In genomic region chr3:55795296-55795695, GRCh38 we compare ENCODE assay signal across 28 cellular contexts.
"Had no signal": no experiment of that assay in that cellular context is flagged by ENCODE, and none has a peak within 500 bp of the region (broad histone marks: within the 10 kb centered on the region; RNA-seq: fewer than 3 reads in every experiment).

No MANE protein-coding gene starts in this region.

- H3K36me3 Mint-ChIP-seq: activated naive CD4-positive, alpha-beta T cell treated with anti-CD3 and anti-CD28 coated beads, Interleukin-2, amount 50 U/mL, for 24 hours had no signal

- H3K27me3 Mint-ChIP-seq: activated B cell treated with CpG ODN at 0.5 μM for 24 hours; activated naive CD4-positive, alpha-beta T cell treated with anti-CD3 and anti-CD28 coated beads, Interleukin-2, amount 50 U/mL, for 24 hours; effector memory CD8-positive, alpha-beta T cell had no signal

- DNase-seq: activated B cell treated with CpG ODN at 0.5 μM for 24 hours; activated CD4-positive, alpha-beta T cell treated with anti-CD3 and anti-CD28 coated beads, Interleukin-2, amount 50 U/mL, for 1 hour; activated CD8-positive, alpha-beta T cell treated with anti-CD3 and anti-CD28 coated beads for 36 hours; activated naive CD8-positive, alpha-beta T cell treated with anti-CD3 and anti-CD28 coated beads, Interleukin-2, amount 50 U/mL, for 24 hours; activated T-cell treated with anti-CD3 and anti-CD28 coated beads, Interleukin-2, amount 50 U/mL, for 4 hours; cerebellar nuclear complex; effector memory CD8-positive, alpha-beta T cell; erythroblast; left lung; lower lobe of right lung; ovary; retina; stimulated activated CD4-positive, alpha-beta T cell treated with anti-CD3 and anti-CD28 coated beads, Interleukin-12 subunit alpha, Interleukin-12 subunit beta, amount 100 ng/mL, for 4 hours; stimulated activated CD4-positive, alpha-beta T cell treated with anti-CD3 and anti-CD28 coated beads, Interleukin-4, amount 100 ng/mL, for 1 hour; stimulated activated naive CD8-positive, alpha-beta T cell treated with anti-CD3 and anti-CD28 coated beads, Interleukin-15, Interleukin-2, amounts not matched to agents 100 U/mL and 50 U/mL, for 24 hours; T-helper 1 cell; testis; transverse colon had no signal

- ATAC-seq: activated CD8-positive, alpha-beta T cell treated with anti-CD3 and anti-CD28 coated beads for 36 hours; activated naive CD8-positive, alpha-beta T cell treated with anti-CD3 and anti-CD28 coated beads, Interleukin-2, amount 50 U/mL, for 24 hours; activated T-cell treated with anti-CD3 and anti-CD28 coated beads, Interleukin-2, amount 50 U/mL, for 4 hours; effector memory CD8-positive, alpha-beta T cell; gastroesophageal sphincter; sciatic nerve; stimulated activated naive CD8-positive, alpha-beta T cell treated with anti-CD3 and anti-CD28 coated beads, Interleukin-15, Interleukin-2, amounts not matched to agents 100 U/mL and 50 U/mL, for 24 hours had no signal

- H3K36me3 ChIP-seq: gastroesophageal sphincter, left lung, lower lobe of right lung, neutrophil, ovary, prostate gland, transverse colon had no signal

- H3K9me3 Mint-ChIP-seq: activated CD8-positive, alpha-beta T cell treated with anti-CD3 and anti-CD28 coated beads for 36 hours; activated naive CD4-positive, alpha-beta T cell treated with anti-CD3 and anti-CD28 coated beads, Interleukin-2, amount 50 U/mL, for 24 hours; activated T-helper 2 cell treated with anti-CD3 and anti-CD28 coated beads, Interferon-gamma antibody, Interleukin-2, Interleukin-4, amounts not matched to agents 10 μg/mL and 5 μg/mL and 100 μg/mL, durations not matched to agents 14 hours and 24 hours and 36 hours; T-helper 2 cell treated with Interferon-gamma antibody and Interleukin-4, amounts not matched to agents 5 μg/mL and 100 μg/mL, for 36 hours had no signal

- H3K27me3 ChIP-seq: gastroesophageal sphincter, left lung, neutrophil, ovary, testis, transverse colon had no signal

- H3K4me1 ChIP-seq: gastroesophageal sphincter, left lung, prostate gland, testis, transverse colon had no signal

- H3K27ac Mint-ChIP-seq: activated B cell treated with CpG ODN at 0.5 μM for 24 hours; activated CD8-positive, alpha-beta T cell treated with anti-CD3 and anti-CD28 coated beads for 36 hours; activated naive CD4-positive, alpha-beta T cell treated with anti-CD3 and anti-CD28 coated beads, Interleukin-2, amount 50 U/mL, for 24 hours; activated naive CD8-positive, alpha-beta T cell treated with anti-CD3 and anti-CD28 coated beads, Interleukin-2, amount 50 U/mL, for 24 hours; activated T-helper 2 cell treated with anti-CD3 and anti-CD28 coated beads, Interferon-gamma antibody, Interleukin-2, Interleukin-4, amounts not matched to agents 10 μg/mL and 5 μg/mL and 100 μg/mL, durations not matched to agents 14 hours and 24 hours and 36 hours; effector memory CD8-positive, alpha-beta T cell; nephron; T-helper 2 cell treated with Interferon-gamma antibody and Interleukin-4, amounts not matched to agents 5 μg/mL and 100 μg/mL, for 36 hours had no signal

- H3K4me3 ChIP-seq: coronary artery, gastroesophageal sphincter, left lung, lower lobe of right lung, ovary, prostate gland, skin epidermis, testis, transverse colon had no signal

- H3K9me3 ChIP-seq: gastroesophageal sphincter, left lung, lower lobe of right lung, neutrophil, ovary, prostate gland, testis, transverse colon had no signal

- H3K4me1 Mint-ChIP-seq: activated B cell treated with CpG ODN at 0.5 μM for 24 hours; activated naive CD4-positive, alpha-beta T cell treated with anti-CD3 and anti-CD28 coated beads, Interleukin-2, amount 50 U/mL, for 24 hours; activated naive CD8-positive, alpha-beta T cell treated with anti-CD3 and anti-CD28 coated beads, Interleukin-2, amount 50 U/mL, for 24 hours had no signal

- H3K27ac ChIP-seq: coronary artery, gastroesophageal sphincter, left lung, lower lobe of right lung, neutrophil, ovary, prostate gland, skin epidermis, testis, transverse colon had no signal

- H3K4me3 Mint-ChIP-seq: activated B cell treated with CpG ODN at 0.5 μM for 24 hours; activated CD8-positive, alpha-beta T cell treated with anti-CD3 and anti-CD28 coated beads for 36 hours; activated naive CD4-positive, alpha-beta T cell treated with anti-CD3 and anti-CD28 coated beads, Interleukin-2, amount 50 U/mL, for 24 hours; activated naive CD8-positive, alpha-beta T cell treated with anti-CD3 and anti-CD28 coated beads, Interleukin-2, amount 50 U/mL, for 24 hours; activated T-cell treated with anti-CD3 and anti-CD28 coated beads, Interleukin-2, amount 50 U/mL, for 4 hours; effector memory CD8-positive, alpha-beta T cell; nephron; T-helper 2 cell treated with Interferon-gamma antibody and Interleukin-4, amounts not matched to agents 5 μg/mL and 100 μg/mL, for 36 hours had no signal
